In the genomic region with DNA sequence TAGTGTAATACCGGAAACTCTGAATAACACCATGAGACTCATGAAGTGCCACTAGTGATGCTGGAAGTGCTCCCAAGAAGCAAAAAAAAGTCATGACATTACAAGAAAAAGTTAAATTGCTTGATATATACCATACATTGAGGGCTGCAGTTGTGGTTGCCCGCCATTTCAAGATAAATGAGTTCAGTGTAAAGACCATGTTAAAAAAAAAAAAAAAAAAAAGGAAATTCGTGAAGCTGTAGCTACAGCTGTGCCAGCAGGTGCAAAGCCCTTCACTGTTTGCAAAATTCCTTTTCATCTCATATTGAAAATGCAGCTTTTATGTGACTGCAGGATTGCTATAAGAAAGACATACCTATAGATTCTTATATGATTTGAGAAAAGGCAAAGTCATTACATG, we compare ENCODE assay signal across 25 cellular contexts.
"Had no signal": no experiment of that assay in that cellular context is flagged by ENCODE, and none has a peak within 500 bp of the region (broad histone marks: within the 10 kb centered on the region; RNA-seq: fewer than 3 reads in every experiment).

No MANE protein-coding gene starts in this region.

- H3K4me1 ChIP-seq: colonic mucosa, gastrocnemius medialis, heart right ventricle, left lung, lower lobe of right lung had no signal

- H3K4me3 ChIP-seq: colonic mucosa, esophagus squamous epithelium, gastrocnemius medialis, heart right ventricle, left lung, lower lobe of right lung, mucosa of descending colon had no signal

- H3K27ac Mint-ChIP-seq: dendritic cell treated with granulocyte-macrophage colony-stimulating factor and Interleukin-4, amounts not matched to agents 40 ng/mL and 50 ng/mL, for 4 days; effector memory CD8-positive, alpha-beta T cell; endodermal cell; mesothelial cell of epicardium; naive B cell had no signal

- H3K36me3 ChIP-seq: colonic mucosa, esophagus squamous epithelium, gastrocnemius medialis, heart right ventricle, left lung, lower lobe of right lung had no signal

- ATAC-seq: effector memory CD8-positive, alpha-beta T cell; esophagus mucosa; gastrocnemius medialis; heart right ventricle; left cardiac atrium; left lung; left ventricle myocardium superior; lower lobe of right lung; mucosa of descending colon had no signal

- H3K4me1 Mint-ChIP-seq: endodermal cell, mesothelial cell of epicardium had no signal

- H3K9me3 Mint-ChIP-seq: dendritic cell treated with granulocyte-macrophage colony-stimulating factor and Interleukin-4, amounts not matched to agents 40 ng/mL and 50 ng/mL, for 4 days; effector memory CD8-positive, alpha-beta T cell; endodermal cell; naive B cell had no signal

- H3K4me3 Mint-ChIP-seq: dendritic cell treated with granulocyte-macrophage colony-stimulating factor and Interleukin-4, amounts not matched to agents 40 ng/mL and 50 ng/mL, for 4 days; effector memory CD8-positive, alpha-beta T cell; endodermal cell; mesothelial cell of epicardium; naive B cell had no signal

- H3K9me3 ChIP-seq: colonic mucosa, esophagus squamous epithelium, gastrocnemius medialis, heart right ventricle, left lung, lower lobe of right lung, mucosa of descending colon had no signal

- H3K27me3 Mint-ChIP-seq: dendritic cell treated with granulocyte-macrophage colony-stimulating factor and Interleukin-4, amounts not matched to agents 40 ng/mL and 50 ng/mL, for 4 days; effector memory CD8-positive, alpha-beta T cell; naive B cell had no signal

- H3K27ac ChIP-seq: colonic mucosa, epithelial cell of prostate, esophagus squamous epithelium, gastrocnemius medialis, heart right ventricle, left lung, lower lobe of right lung had no signal

- H3K27me3 ChIP-seq: colonic mucosa, esophagus squamous epithelium, gastrocnemius medialis, heart right ventricle, left lung had no signal

- DNase-seq: colonic mucosa; cortex of kidney; effector CD8-positive, alpha-beta T cell; effector memory CD8-positive, alpha-beta T cell; endodermal cell; erythroblast; esophagus squamous epithelium; foreskin fibroblast; foreskin melanocyte; gastrocnemius medialis; glutamatergic neuron; head of caudate nucleus; heart right ventricle; hippocampal formation; left cardiac atrium; left lung; left ventricle myocardium superior; lower lobe of right lung; mesenchymal stem cell; mucosa of descending colon; naive B cell had no signal
